Comparison of ENCODE assay signal across 35 cellular contexts in genomic region chr6:153325661-153326060, GRCh38.
"Had no signal": no experiment of that assay in that cellular context is flagged by ENCODE, and none has a peak within 500 bp of the region (broad histone marks: within the 10 kb centered on the region; RNA-seq: fewer than 3 reads in every experiment).

No MANE protein-coding gene starts in this region.

- DNase-seq: Karpas-422, Kasumi-1, MM.1S, MV-4-11, NCI-H1048, NCI-H1092, NCI-H1092 treated with DMSO at 0.1 percent for 48 hours, NCI-H1105, NCI-H1105 treated with DMSO at 0.1 percent for 48 hours, NCI-H1417, NCI-H1417 treated with DMSO at 0.1 percent for 48 hours, NCI-H1436, NCI-H1436 treated with DMSO at 0.1 percent for 48 hours, NCI-H146, NCI-H1694, NCI-H1694 treated with DMSO at 0.1 percent for 48 hours, NCI-H187, NCI-H187 treated with DMSO at 0.1 percent for 48 hours, NCI-H1930, NCI-H2029, NCI-H2029 treated with DMSO at 0.1 percent for 48 hours, NCI-H2081, NCI-H2081 treated with DMSO at 0.1 percent for 48 hours, NCI-H2107, NCI-H2171, NCI-H2171 treated with DMSO at 0.1 percent for 48 hours, NCI-H2227 treated with DMSO at 0.1 percent for 48 hours, NCI-H226, NCI-H345, NCI-H446, NCI-H446 treated with DMSO at 0.1 percent for 48 hours, NCI-H510A, NCI-H510A treated with DMSO at 0.1 percent for 48 hours, NCI-H524, NCI-H524 treated with DMSO at 0.1 percent for 48 hours had no signal
